9 cellular contexts compared by ENCODE assay signal in genomic region chr12:124917841-124918621, GRCh38. TPM values are rescaled to one million over a fixed set of nuclear protein-coding genes. Genes with fewer than 3 reads are reported as not detected.
A peak's percentile ranks its signal among the peaks of the same experiment; 100 is the strongest.
DNase-seq lines count a peak whose midpoint lies in the region; ATAC-seq and TF ChIP-seq lines count a peak whose summit lies in the region.
"Had no signal": no experiment of that assay in that cellular context is flagged by ENCODE, and none has a peak within 500 bp of the region (broad histone marks: within the 10 kb centered on the region; RNA-seq: fewer than 3 reads in every experiment).

No MANE protein-coding gene starts in this region.

- H3K9me3 Mint-ChIP-seq in activated CD4-positive, alpha-beta memory T cell treated with anti-CD3 and anti-CD28 coated beads, Interleukin-2, amount 10 ng/mL, durations not matched to agents 7 days and 5 days: no peaks in the 10 kb centered on the region

- peaks cover 20% of the 10 kb centered on the region for H3K36me3 Mint-ChIP-seq in activated CD4-positive, alpha-beta memory T cell treated with anti-CD3 and anti-CD28 coated beads, Interleukin-2, amount 10 ng/mL, durations not matched to agents 7 days and 5 days (ENCODE audit: low read depth)

- CTCF ChIA-PET in HCT116 (lab: Charles Lee): interaction anchor here (3.8 to 7.1 kb wide), 2 partner anchors 12 to 22 kb away, joined by 32 to 44 read pairs; no protein-coding TSS in a partner anchor
- CTCF ChIA-PET in activated CD4-positive, alpha-beta memory T cell treated with anti-CD3 and anti-CD28 coated beads, Interleukin-2, amount 10 ng/mL, durations not matched to agents 7 days and 5 days (lab: Charles Lee): interaction anchor here (0.8 to 12.2 kb wide), 8 partner anchors 8 to 77 kb away, joined by 3 to 286 read pairs (median 4); no protein-coding TSS in a partner anchor

- peaks cover 29% of the 10 kb centered on the region for H3K79me2 ChIP-seq in HCT116 (ENCODE audit: insufficient read depth, low read length)

- H4K20me1 ChIP-seq in HCT116 (ENCODE audit: insufficient read depth): peaks cover 11% of the 10 kb centered on the region; the same call in 1 of the 2 replicates

- peak overlapping the region; percentile 96 for H3K4me2 ChIP-seq in HCT116 (ENCODE audit: low read length)

- H3K27me3 Mint-ChIP-seq in activated CD4-positive, alpha-beta memory T cell treated with anti-CD3 and anti-CD28 coated beads, Interleukin-2, amount 10 ng/mL, durations not matched to agents 7 days and 5 days: no peaks in the 10 kb centered on the region

- H3K27ac Mint-ChIP-seq in activated CD4-positive, alpha-beta memory T cell treated with anti-CD3 and anti-CD28 coated beads, Interleukin-2, amount 10 ng/mL, durations not matched to agents 7 days and 5 days: peak overlapping the region; percentile 99

- H3K27me3 ChIP-seq in HCT116 (ENCODE audit: insufficient read depth, low read length) (no peaks in the 10 kb centered on the region), right cardiac atrium (ENCODE audit: control insufficient read depth, insufficient read depth) (no peaks in the 10 kb centered on the region)

- TF ChIP-seq POLR2A in HCT116 (IDR thresholded peaks at IDR 0.05; ENCODE audit: borderline replicate concordance, extremely low read depth, insufficient read depth, insufficient read length): no peak

- 39% methylated on average over 12 of the region's 12 CpGs for WGBS in right cardiac atrium

- BruUV-seq in HCT116 (replicated peaks; lab: Mats Ljungman, UMichigan): TSS peak; percentile 66

- DNase-seq in HCT116 (ENCODE audit: low read depth, low spot score): no peak
- DNase-seq in activated CD4-positive, alpha-beta memory T cell treated with anti-CD3 and anti-CD28 coated beads, Interleukin-2, amount 10 ng/mL, durations not matched to agents 7 days and 5 days: no peak
- no peak for DNase-seq in right cardiac atrium
- DNase-seq in HPDE6-E6E7 (ENCODE audit: extremely low spot score): no peak
- DNase-seq in activated CD4-positive, CD25-positive, alpha-beta regulatory T cell treated with anti-CD3 and anti-CD28 coated beads, Interleukin-2, amount 50 U/mL, for 72 hours: no peak
- DNase-seq: NCI-H1048 had no signal

- H3K9me3 ChIP-seq in HCT116 (ENCODE audit: control insufficient read depth in 1 of 2, insufficient read depth in 1 of 2, low read depth in 1 of 2, low read length in 2 of 2) (no peaks in the 10 kb centered on the region), right cardiac atrium (ENCODE audit: control insufficient read depth, low read length) (no peaks in the 10 kb centered on the region)

- H3K9ac ChIP-seq in HCT116 (ENCODE audit: low read length): peak overlapping the region; percentile 100

- intact Hi-C loops in HCT116 (cut with micrococcal nuclease): loop anchor here (5.0 kb wide), 1 partner anchor 286 kb away; no protein-coding TSS in a partner anchor
- intact Hi-C loops in right cardiac atrium (cut with DNase I): no loop called here

- peak overlapping the region; percentile 100 for H3K4me3 Mint-ChIP-seq in activated CD4-positive, alpha-beta memory T cell treated with anti-CD3 and anti-CD28 coated beads, Interleukin-2, amount 10 ng/mL, durations not matched to agents 7 days and 5 days

- H2AFZ ChIP-seq in HCT116 (ENCODE audit: low read depth, low read length, poor library complexity, severe bottlenecking): no peak overlapping the region

- H3K36me3 ChIP-seq in HCT116 (ENCODE audit: control insufficient read depth in 1 of 2, insufficient read depth in 2 of 2, low read length in 2 of 2): peaks cover under 1 to 12% of the 10 kb centered on the region in 2 experiments; a peak in 2 of 4 replicates

- H3K4me1 ChIP-seq in HCT116 (ENCODE audit: control insufficient read depth in 1 of 2, insufficient read depth in 2 of 2, low read length in 2 of 2) (peaks cover 53 to 83% of the 10 kb centered on the region in 2 experiments), right cardiac atrium (ENCODE audit: control insufficient read depth, insufficient read depth, low read length) (peaks cover 9% of the 10 kb centered on the region)

- peaks cover 87% of the 10 kb centered on the region for H3K4me1 Mint-ChIP-seq in activated CD4-positive, alpha-beta memory T cell treated with anti-CD3 and anti-CD28 coated beads, Interleukin-2, amount 10 ng/mL, durations not matched to agents 7 days and 5 days

- no peak for ATAC-seq in HCT116
- no peak for ATAC-seq in right cardiac atrium
- no peak for ATAC-seq in GM21515 (IDR thresholded peaks at IDR 0.05; ENCODE audit: unreplicated experiment)
- ATAC-seq in HG02571 (IDR thresholded peaks at IDR 0.05; ENCODE audit: unreplicated experiment): no peak

- TF ChIP-seq CTCF in HCT116 (IDR thresholded peaks at IDR 0.05 in 2 of 3, conservative IDR thresholded peaks at IDR 0.05 in 1 of 3; ENCODE audit: borderline replicate concordance in 1 of 3, insufficient read depth in 1 of 3, low read depth in 2 of 3, low read length in 2 of 3): no peak

- no peak for TF ChIP-seq RAD21 in HCT116 (IDR thresholded peaks at IDR 0.05; ENCODE audit: low read depth)

- no peaks in the 10 kb centered on the region for H3K9me2 ChIP-seq in HCT116 (ENCODE audit: insufficient read depth)

- POLR2A ChIA-PET in HCT116 (lab: Charles Lee): interaction anchor here (0.7 to 7.4 kb wide), 8 partner anchors 7 to 80 kb away, joined by 4 to 186 read pairs (median 7); no protein-coding TSS in a partner anchor
- POLR2A ChIA-PET in activated CD4-positive, alpha-beta memory T cell treated with anti-CD3 and anti-CD28 coated beads, Interleukin-2, amount 10 ng/mL, durations not matched to agents 7 days and 5 days (lab: Charles Lee): interaction anchor here (0.9 to 11.2 kb wide), 9 partner anchors 7 to 462 kb away, joined by 3 to 462 read pairs (median 8); partner anchors contain the start of gene BRI3BP

- RAD21 ChIA-PET in HCT116 (lab: Charles Lee; ENCODE audit: low non-redundant PET in 1 of 2, low total read pairs in 2 of 2, uncharacterized antibody in 2 of 2, unreplicated experiment in 2 of 2): interaction anchor here in 1 of 2 experiments (1.4 kb wide), 1 partner anchor 22 kb away, joined by 5 read pairs; no protein-coding TSS in a partner anchor

- peak overlapping the region; percentile 45 to 54 for H3K4me3 ChIP-seq in HCT116 (replicated peaks in 1 of 2; ENCODE audit: low read depth in 1 of 2, low read length in 2 of 2)
- peak overlapping the region; percentile 30 for H3K4me3 ChIP-seq in right cardiac atrium (ENCODE audit: low read length)
- peak overlapping the region; percentile 2 to 95 (median 21) for H3K4me3 ChIP-seq in skin epidermis

- peak overlapping the region; percentile 96 for H3K27ac ChIP-seq in HCT116 (ENCODE audit: low read depth, low read length)
- peak overlapping the region; percentile 99 for H3K27ac ChIP-seq in right cardiac atrium (ENCODE audit: low read length)
- peak overlapping the region in 20 of 21 experiments; percentile 88 to 100 (median 100) for H3K27ac ChIP-seq in skin epidermis

TF ChIP-seq in HCT116, 20 proteins besides CTCF, POLR2A, EP300 and RAD21 (continues in another document):
- TF ChIP-seq YY1 (IDR thresholded peaks at IDR 0.05; ENCODE audit: extremely low read depth, insufficient replicate concordance, low read depth, low read length): no peak
- TF ChIP-seq ZBTB33 (IDR thresholded peaks at IDR 0.05; ENCODE audit: extremely low read depth, insufficient replicate concordance, low read length): no peak
- no peak for TF ChIP-seq ZFX (IDR thresholded peaks at IDR 0.05)
- TF ChIP-seq EZH2 (IDR thresholded peaks at IDR 0.05): no peak
- TF ChIP-seq POLR2AphosphoS5 (IDR thresholded peaks at IDR 0.05; ENCODE audit: low read depth, low read length): no peak
- no peak for TF ChIP-seq FOSL1 (IDR thresholded peaks at IDR 0.05; ENCODE audit: low read depth)
- no peak for TF ChIP-seq ATF3 (IDR thresholded peaks at IDR 0.05)
- TF ChIP-seq CBX3 (IDR thresholded peaks at IDR 0.05; ENCODE audit: low read depth): no peak

RNA-seq across cellular contexts. Expression of gene UBC, which starts 3.6 kb away (rescaled TPM):
- 1,259 TPM for total RNA-seq in HCT116 (2021; ENCODE audit: unreplicated experiment)
- 1,986 and 3,408 TPM in 2 replicates for polyA plus RNA-seq in HCT116 (2012)
- total RNA-seq in activated CD4-positive, alpha-beta memory T cell treated with anti-CD3 and anti-CD28 coated beads, Interleukin-2, amount 10 ng/mL, durations not matched to agents 7 days and 5 days: 1,000 to 10,000 TPM; 1,545 to 1,580 TPM
- total RNA-seq in right cardiac atrium: 1,000 to 10,000 TPM; 1,045 to 1,141 (median 1,055) TPM
- polyA plus RNA-seq in right cardiac atrium: 1,140 TPM

RNA-seq across cellular contexts. Expression of gene SCARB1, which starts 54.4 kb away (rescaled TPM):
- 95.5 TPM for total RNA-seq in HCT116 (2021; ENCODE audit: unreplicated experiment)
- polyA plus RNA-seq in HCT116 (2012): 114 and 120 TPM in 2 replicates
- 1 to 10 TPM; 4.3 to 5.8 TPM for total RNA-seq in activated CD4-positive, alpha-beta memory T cell treated with anti-CD3 and anti-CD28 coated beads, Interleukin-2, amount 10 ng/mL, durations not matched to agents 7 days and 5 days
- 10 to 100 TPM; 15.7 to 22.9 (median 20.0) TPM for total RNA-seq in right cardiac atrium
- polyA plus RNA-seq in right cardiac atrium: 17.0 TPM
